ENCODE assay signal across 7 cellular contexts in the genomic region with DNA sequence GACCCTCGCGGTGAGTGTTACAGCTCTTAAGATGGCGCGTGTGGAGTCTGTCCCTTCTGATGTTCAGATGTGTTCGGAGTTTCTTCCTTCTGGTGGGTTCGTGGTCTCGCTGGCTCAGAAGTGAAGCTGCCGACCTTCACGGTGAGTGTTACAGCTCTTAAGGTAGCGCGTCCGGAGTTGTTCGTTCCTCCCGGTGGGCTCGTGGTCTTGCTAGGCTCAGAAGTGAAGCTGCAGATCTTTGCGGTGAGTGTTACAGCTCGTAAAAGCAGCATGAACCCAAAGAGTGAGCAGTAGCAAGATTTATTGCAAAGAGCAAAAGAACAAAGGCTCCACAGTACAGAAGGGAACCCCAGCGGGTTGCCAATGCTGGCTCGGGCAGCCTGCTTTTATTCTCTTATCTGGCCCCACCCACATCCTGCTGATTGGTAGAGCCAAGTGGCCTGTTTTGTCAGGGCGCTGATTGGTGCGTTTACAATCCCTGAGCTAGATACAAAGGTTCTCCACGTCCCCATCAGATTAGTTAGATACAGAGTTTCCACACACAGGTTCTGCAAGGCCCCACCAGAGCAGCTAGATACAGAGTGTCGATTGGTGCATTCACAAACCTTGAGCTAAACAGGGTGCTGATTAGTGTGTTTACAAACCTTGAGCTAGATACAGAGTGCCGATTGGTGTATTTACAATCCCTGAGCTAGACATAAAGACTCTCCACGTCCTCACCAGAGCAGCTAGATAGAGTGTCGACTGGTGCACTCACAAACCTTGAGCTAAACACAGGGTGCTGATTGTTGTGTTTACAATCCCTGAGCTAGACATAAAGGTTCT. TPM values are rescaled to one million over a fixed set of nuclear protein-coding genes. Genes with fewer than 3 reads are reported as not detected.
A peak's percentile ranks its signal among the peaks of the same experiment; 100 is the strongest.
DNase-seq lines count a peak whose midpoint lies in the region; ATAC-seq, FAIRE-seq and TF ChIP-seq lines count a peak whose summit lies in the region.
"Not testable (repeated sequence)": the region's sequence is repeated elsewhere in the genome, so short reads cannot be mapped to it uniquely, and the experiment has no call there.

No MANE protein-coding gene starts in this region.

- ATAC-seq in activated T-helper 17 cell treated with anti-CD3 and anti-CD28 coated beads, Interleukin-2, amount 50 U/mL, for 72 hours (replicated peaks); K562; naive thymus-derived CD4-positive, alpha-beta T cell: not testable (repeated sequence)

- H3K9me1 ChIP-seq in K562 (ENCODE audit: control insufficient read depth, insufficient read depth, low read length), result not testable (repeated sequence)

- H3K79me2 ChIP-seq in K562 (ENCODE audit: control insufficient read depth, insufficient read depth, low read length), result not testable (repeated sequence)

- not testable (repeated sequence) for H3K4me1 ChIP-seq in K562 (replicated peaks in 1 of 2; ENCODE audit: control insufficient read depth in 2 of 2, insufficient read depth in 2 of 2, low read length in 2 of 2); naive thymus-derived CD4-positive, alpha-beta T cell (ENCODE audit: control insufficient read depth in 2 of 2, insufficient read depth in 2 of 2, low read length in 2 of 2)

- H3K27me3 ChIP-seq in K562 (ENCODE audit: control insufficient read depth in 2 of 2, insufficient read depth in 2 of 2, low read length in 2 of 2); naive thymus-derived CD4-positive, alpha-beta T cell (ENCODE audit: control insufficient read depth in 2 of 2, insufficient read depth in 2 of 2, low read length in 2 of 2): not testable (repeated sequence)

- CTCF ChIA-PET in activated CD4-positive, alpha-beta memory T cell treated with anti-CD3 and anti-CD28 coated beads, Interleukin-2, amount 10 ng/mL, durations not matched to agents 7 days and 5 days (lab: Charles Lee), result interaction anchor here (0.7 to 1.6 kb wide), 2 partner anchors 11 to 94 kb away, joined by 3 read pairs; no protein-coding TSS in a partner anchor
- CTCF ChIA-PET in K562 (lab: Yijun Ruan, JAX; ENCODE audit: low intra/inter-chr PET ratio), result not testable (repeated sequence)
- CTCF ChIA-PET in naive thymus-derived CD4-positive, alpha-beta T cell (lab: Charles Lee), result interaction anchor here (1.3 kb wide), 1 partner anchor 80 kb away, joined by 3 read pairs; no protein-coding TSS in a partner anchor

- not testable (repeated sequence) for H3K36me3 Mint-ChIP-seq in activated CD4-positive, alpha-beta memory T cell treated with anti-CD3 and anti-CD28 coated beads, Interleukin-2, amount 10 ng/mL, durations not matched to agents 7 days and 5 days (ENCODE audit: low read depth); activated T-helper 17 cell treated with anti-CD3 and anti-CD28 coated beads, Interleukin-2, amount 50 U/mL, for 72 hours (ENCODE audit: low read depth); naive thymus-derived CD4-positive, alpha-beta T cell

- not testable (repeated sequence) for H3K4me3 ChIP-seq in K562
- H3K4me3 ChIP-seq in naive thymus-derived CD4-positive, alpha-beta T cell (ENCODE audit: low read length), result peak overlapping the region; percentile 41

- not testable (repeated sequence) for FAIRE-seq in K562 (lab: Jason Lieb, UNC)

- POLR2A ChIA-PET in activated CD4-positive, alpha-beta memory T cell treated with anti-CD3 and anti-CD28 coated beads, Interleukin-2, amount 10 ng/mL, durations not matched to agents 7 days and 5 days (lab: Charles Lee), result interaction anchor here (0.9 to 1.5 kb wide), 3 partner anchors 19 to 44 kb away, joined by 3 to 4 read pairs (median 3); partner anchors contain the start of genes GLB1L and STK16
- POLR2A ChIA-PET in K562 (lab: Yijun Ruan, JAX), result not testable (repeated sequence)
- POLR2A ChIA-PET in naive thymus-derived CD4-positive, alpha-beta T cell (lab: Charles Lee), result interaction anchor here (0.6 to 17.4 kb wide), 6 partner anchors 11 to 54 kb away, joined by 3 to 343 read pairs (median 8); partner anchors contain the start of genes CNPPD1 and SLC23A3

- H3K27me3 Mint-ChIP-seq in activated CD4-positive, alpha-beta memory T cell treated with anti-CD3 and anti-CD28 coated beads, Interleukin-2, amount 10 ng/mL, durations not matched to agents 7 days and 5 days, result peaks cover 14% of the 10 kb centered on the region
- not testable (repeated sequence) for H3K27me3 Mint-ChIP-seq in activated T-helper 17 cell treated with anti-CD3 and anti-CD28 coated beads, Interleukin-2, amount 50 U/mL, for 72 hours
- H3K27me3 Mint-ChIP-seq in naive thymus-derived CD4-positive, alpha-beta T cell, result peaks cover 0 to 12% (median 8%) of the 10 kb centered on the region in 5 donors

- TSS peak; percentile 98 for BruUV-seq in K562 (replicated peaks; lab: Mats Ljungman, UMichigan)

- not testable (repeated sequence) for TF ChIP-seq RAD21 in K562 (CRISPR knock-in tag; conservative IDR thresholded peaks at IDR 0.05 in 1 of 2, IDR thresholded peaks at IDR 0.05 in 1 of 2)

- not testable (repeated sequence) for TF ChIP-seq CTCF in K562 (IDR thresholded peaks at IDR 0.05 in 2 of 3, conservative IDR thresholded peaks at IDR 0.05 in 1 of 3; ENCODE audit: insufficient read depth in 2 of 3, low read depth in 1 of 3, low read length in 3 of 3)

- H3K9ac ChIP-seq in K562 (ENCODE audit: insufficient read depth in 1 of 2, low read depth in 2 of 2, low read length in 2 of 2), result not testable (repeated sequence)

- WGBS in K562 (ENCODE audit: insufficient coverage, low coverage, missing lambda C conversion rate), result 75% methylated on average over 22 of the region's 26 CpGs

- not testable (repeated sequence) for H3K4me2 ChIP-seq in K562 (ENCODE audit: insufficient read depth, low read length)

- in situ Hi-C loops in K562 (cut with MboI), result not testable (repeated sequence)

- not testable (repeated sequence) for TF ChIP-seq EP300 in K562 (IDR thresholded peaks at IDR 0.05; ENCODE audit: low read length)

- not testable (repeated sequence) for H4K20me1 ChIP-seq in K562 (replicated peaks; ENCODE audit: control insufficient read depth, insufficient read depth, low read length)

- not testable (repeated sequence) for H3K9me3 Mint-ChIP-seq in activated CD4-positive, alpha-beta memory T cell treated with anti-CD3 and anti-CD28 coated beads, Interleukin-2, amount 10 ng/mL, durations not matched to agents 7 days and 5 days; activated T-helper 17 cell treated with anti-CD3 and anti-CD28 coated beads, Interleukin-2, amount 50 U/mL, for 72 hours; naive thymus-derived CD4-positive, alpha-beta T cell

- peak; percentile 70 for TF ChIP-seq POLR2A in K562 (conservative IDR thresholded peaks at IDR 0.05)

- H3K4me3 Mint-ChIP-seq in activated CD4-positive, alpha-beta memory T cell treated with anti-CD3 and anti-CD28 coated beads, Interleukin-2, amount 10 ng/mL, durations not matched to agents 7 days and 5 days, result peak overlapping the region; percentile 34
- peak overlapping the region; percentile 50 for H3K4me3 Mint-ChIP-seq in activated T-helper 17 cell treated with anti-CD3 and anti-CD28 coated beads, Interleukin-2, amount 50 U/mL, for 72 hours
- H3K4me3 Mint-ChIP-seq in naive thymus-derived CD4-positive, alpha-beta T cell, result peak overlapping the region; percentile 53 to 91 (median 82)

- not testable (repeated sequence) for H3K9me3 ChIP-seq in K562 (replicated peaks; ENCODE audit: control insufficient read depth, insufficient read depth, low read depth, low read length); naive thymus-derived CD4-positive, alpha-beta T cell (ENCODE audit: control insufficient read depth in 2 of 3, low read length in 3 of 3)

- intact Hi-C loops in K562 (cut with micrococcal nuclease); naive thymus-derived CD4-positive, alpha-beta T cell (cut with micrococcal nuclease): not testable (repeated sequence)

- peak overlapping the region; percentile 39; the same call in 1 of the 2 replicates for H2AFZ ChIP-seq in K562 (ENCODE audit: low read depth, low read length)

- not testable (repeated sequence) for H3K36me3 ChIP-seq in K562 (ENCODE audit: control insufficient read depth, insufficient read depth, low read length); naive thymus-derived CD4-positive, alpha-beta T cell (ENCODE audit: control insufficient read depth in 2 of 3, insufficient read depth in 3 of 3, low read length in 3 of 3)

- peak overlapping the region; percentile 68 for H3K27ac Mint-ChIP-seq in activated CD4-positive, alpha-beta memory T cell treated with anti-CD3 and anti-CD28 coated beads, Interleukin-2, amount 10 ng/mL, durations not matched to agents 7 days and 5 days
- H3K27ac Mint-ChIP-seq in activated T-helper 17 cell treated with anti-CD3 and anti-CD28 coated beads, Interleukin-2, amount 50 U/mL, for 72 hours, result not testable (repeated sequence)
- H3K27ac Mint-ChIP-seq in naive thymus-derived CD4-positive, alpha-beta T cell, result peak overlapping the region; percentile 56 to 94 (median 80)

- not testable (repeated sequence) for H3K27ac ChIP-seq in K562 (ENCODE audit: extremely low read depth, low read depth, low read length)
- peak overlapping the region; percentile 14 for H3K27ac ChIP-seq in naive thymus-derived CD4-positive, alpha-beta T cell (ENCODE audit: low read depth, low read length)

- not testable (repeated sequence) for H3K4me1 Mint-ChIP-seq in activated CD4-positive, alpha-beta memory T cell treated with anti-CD3 and anti-CD28 coated beads, Interleukin-2, amount 10 ng/mL, durations not matched to agents 7 days and 5 days; activated T-helper 17 cell treated with anti-CD3 and anti-CD28 coated beads, Interleukin-2, amount 50 U/mL, for 72 hours
- H3K4me1 Mint-ChIP-seq in naive thymus-derived CD4-positive, alpha-beta T cell, result peaks cover 6 to 22% (median 12%) of the 10 kb centered on the region in 7 donors

- DNase-seq in HT1080 (ENCODE audit: low read depth) (peak; percentile 42), SHP77 (lab: John Stamatoyannopoulos, UW) (peak; percentile 15 to 20)
- DNase-seq in activated CD4-positive, alpha-beta memory T cell treated with anti-CD3 and anti-CD28 coated beads, Interleukin-2, amount 10 ng/mL, durations not matched to agents 7 days and 5 days; K562 (ENCODE audit: extremely low read depth in 1 of 4, low spot score in 3 of 4): not testable (repeated sequence)
- peak in 6 of 9 donors; percentile 21 to 46 (median 32) for DNase-seq in naive thymus-derived CD4-positive, alpha-beta T cell
- peak; percentile 66 for DNase-seq in stimulated activated CD8-positive, alpha-beta memory T cell treated with anti-CD3 and anti-CD28 coated beads, Interleukin-4, amount 100 ng/mL, for 48 hours

RNA-seq across cellular contexts. Expression of gene ZFAND2B, which starts 5.9 kb away (rescaled TPM):
- total RNA-seq in HT1080 (2014; rRNA removed; shearing (Covaris generic)), result 43.2 and 43.8 TPM in 2 replicates
- 20.2 and 24.5 TPM in 2 replicates for polyA plus RNA-seq in HT1080 (2015; cell fraction: cytosol; rRNA removed)
- 32.9 and 34.6 TPM in 2 replicates for polyA plus RNA-seq in HT1080 (2015; cell fraction: nucleus; rRNA removed)
- 10 to 100 TPM; 51.4 to 56.7 TPM for total RNA-seq in activated CD4-positive, alpha-beta memory T cell treated with anti-CD3 and anti-CD28 coated beads, Interleukin-2, amount 10 ng/mL, durations not matched to agents 7 days and 5 days
- total RNA-seq in activated T-helper 17 cell treated with anti-CD3 and anti-CD28 coated beads, Interleukin-2, amount 50 U/mL, for 72 hours, result 10 to 100 TPM; 27.9 to 29.8 TPM
- total RNA-seq in K562 (2011; cell fraction: chromatin; rRNA removed; ENCODE audit: low replicate concordance), result 42.0 and 82.9 TPM in 2 replicates
- 50.0 and 55.0 TPM in 2 replicates for total RNA-seq in K562 (2011; cell fraction: nucleolus; rRNA removed)
- total RNA-seq in K562 (2011; cell fraction: nucleoplasm; rRNA removed), result 42.8 and 47.7 TPM in 2 replicates
- 29.8 and 37.3 TPM in 2 replicates for total RNA-seq in K562 (2014; rRNA removed)
- 10.1 and 16.5 TPM in 2 replicates for total RNA-seq in K562 (2014; rRNA removed; fragmentation: Illumina TruSeq; extraction: Trizol)
- total RNA-seq in K562 (2015; rRNA removed; fragmentation: Illumina TruSeq; extraction: Trizol), result 21.6 and 22.7 TPM in 2 replicates
- total RNA-seq in K562 (2021), result 28.2 and 31.4 TPM in 2 replicates
- polyA plus RNA-seq in K562 (2011; rRNA removed), result 26.1 and 30.9 TPM in 2 replicates
- 39.1 and 58.4 TPM in 2 replicates for polyA plus RNA-seq in K562 (2011; cell fraction: cytosol; rRNA removed)
- polyA plus RNA-seq in K562 (2011; cell fraction: nucleus; rRNA removed), result 115 and 124 TPM in 2 replicates
- 24.2 and 33.2 TPM in 2 replicates for polyA plus RNA-seq in K562 (2012)
- 28.9 and 33.0 TPM in 2 replicates for polyA plus RNA-seq in K562 (2014; fragmentation: Illumina TruSeq; extraction: Trizol)
- 10 to 100 TPM in 1 of 2 experiments, 1 to 10 TPM in 1; 9.9 to 14.6 TPM for polyA plus RNA-seq in K562 (2014; fragmentation: Nextera tagmentation; extraction: Ambion mirVana)
- 26.0 and 33.3 TPM in 2 replicates for polyA plus RNA-seq in K562 (2014; rRNA removed)
- polyA minus RNA-seq in K562 (2011; rRNA and poly(A)+ RNA removed), result 17.4 and 22.6 TPM in 2 replicates
- polyA minus RNA-seq in K562 (2011; cell fraction: cytosol; rRNA and poly(A)+ RNA removed), result 9.4 and 20.1 TPM in 2 replicates
- 21.3 and 28.5 TPM in 2 replicates for polyA minus RNA-seq in K562 (2011; cell fraction: nucleus; rRNA and poly(A)+ RNA removed)
- total RNA-seq in naive thymus-derived CD4-positive, alpha-beta T cell, result 10 to 100 TPM; 50.1 to 79.5 (median 71.3) TPM
- polyA plus RNA-seq in naive thymus-derived CD4-positive, alpha-beta T cell, result 10 to 100 TPM; 72.4 to 90.7 TPM

RNA-seq across cellular contexts. Expression of gene ABCB6, which starts 18.0 kb away (rescaled TPM):
- 21.4 and 25.5 TPM in 2 replicates for total RNA-seq in HT1080 (2014; rRNA removed; shearing (Covaris generic))
- polyA plus RNA-seq in HT1080 (2015; cell fraction: cytosol; rRNA removed), result 10.8 and 12.1 TPM in 2 replicates
- polyA plus RNA-seq in HT1080 (2015; cell fraction: nucleus; rRNA removed), result 48.9 and 55.0 TPM in 2 replicates
- total RNA-seq in activated CD4-positive, alpha-beta memory T cell treated with anti-CD3 and anti-CD28 coated beads, Interleukin-2, amount 10 ng/mL, durations not matched to agents 7 days and 5 days, result 10 to 100 TPM; 15.2 to 17.9 TPM
- total RNA-seq in activated T-helper 17 cell treated with anti-CD3 and anti-CD28 coated beads, Interleukin-2, amount 50 U/mL, for 72 hours, result 10 to 100 TPM; 29.7 to 94.1 TPM
- 152 and 339 TPM in 2 replicates for total RNA-seq in K562 (2011; cell fraction: chromatin; rRNA removed; ENCODE audit: low replicate concordance)
- 206 and 213 TPM in 2 replicates for total RNA-seq in K562 (2011; cell fraction: nucleolus; rRNA removed)
- 157 and 183 TPM in 2 replicates for total RNA-seq in K562 (2011; cell fraction: nucleoplasm; rRNA removed)
- total RNA-seq in K562 (2014; rRNA removed) (19.1 and 25.7 TPM in 2 replicates), K562 (2014; rRNA removed; fragmentation: Illumina TruSeq; extraction: Trizol) (15.2 and 16.8 TPM in 2 replicates), K562 (2015; rRNA removed; fragmentation: Illumina TruSeq; extraction: Trizol) (11.9 and 12.0 TPM in 2 replicates), K562 (2021) (29.2 and 31.6 TPM in 2 replicates)
- polyA plus RNA-seq in K562 (2011; rRNA removed) (21.0 and 45.8 TPM in 2 replicates), K562 (2014; fragmentation: Illumina TruSeq; extraction: Trizol) (26.6 and 29.8 TPM in 2 replicates), K562 (2014; fragmentation: Nextera tagmentation; extraction: Ambion mirVana) (1 to 10 TPM; 3.7 to 8.1 TPM), K562 (2014; rRNA removed) (13.6 and 15.1 TPM in 2 replicates)
- polyA plus RNA-seq in K562 (2011; cell fraction: cytosol; rRNA removed), result 13.5 and 17.7 TPM in 2 replicates
- polyA plus RNA-seq in K562 (2011; cell fraction: nucleus; rRNA removed), result 163 and 210 TPM in 2 replicates
- polyA plus RNA-seq in K562 (2012), result 20.2 and 32.7 TPM in 2 replicates
- 29.0 and 38.1 TPM in 2 replicates for polyA minus RNA-seq in K562 (2011; rRNA and poly(A)+ RNA removed)
- 13.9 and 14.4 TPM in 2 replicates for polyA minus RNA-seq in K562 (2011; cell fraction: cytosol; rRNA and poly(A)+ RNA removed)
- 39.6 and 54.3 TPM in 2 replicates for polyA minus RNA-seq in K562 (2011; cell fraction: nucleus; rRNA and poly(A)+ RNA removed)
- total RNA-seq in naive thymus-derived CD4-positive, alpha-beta T cell, result 10 to 100 TPM in 2 of 5 experiments, 1 to 10 TPM in 3; 4.1 to 30.2 (median 8.3) TPM
- polyA plus RNA-seq in naive thymus-derived CD4-positive, alpha-beta T cell, result 1 to 10 TPM in 1 of 2 donors, under 1 TPM in 1; 0.66 to 3.2 TPM

RNA-seq across cellular contexts. Expression of gene RETREG2, which starts 22.6 kb away (rescaled TPM):
- total RNA-seq in HT1080 (2014; rRNA removed; shearing (Covaris generic)), result 59.6 and 69.9 TPM in 2 replicates
- polyA plus RNA-seq in HT1080 (2015; cell fraction: cytosol; rRNA removed), result 63.0 and 64.1 TPM in 2 replicates
- 59.8 and 79.2 TPM in 2 replicates for polyA plus RNA-seq in HT1080 (2015; cell fraction: nucleus; rRNA removed)
- 100 to 1,000 TPM; 107 to 113 TPM for total RNA-seq in activated CD4-positive, alpha-beta memory T cell treated with anti-CD3 and anti-CD28 coated beads, Interleukin-2, amount 10 ng/mL, durations not matched to agents 7 days and 5 days
- 100 to 1,000 TPM; 104 to 148 TPM for total RNA-seq in activated T-helper 17 cell treated with anti-CD3 and anti-CD28 coated beads, Interleukin-2, amount 50 U/mL, for 72 hours
- total RNA-seq in K562 (2011; cell fraction: chromatin; rRNA removed; ENCODE audit: low replicate concordance), result 69.1 and 138 TPM in 2 replicates
- total RNA-seq in K562 (2011; cell fraction: nucleolus; rRNA removed), result 103 and 107 TPM in 2 replicates
- 90.0 and 101 TPM in 2 replicates for total RNA-seq in K562 (2011; cell fraction: nucleoplasm; rRNA removed)
- total RNA-seq in K562 (2014; rRNA removed) (19.2 and 19.9 TPM in 2 replicates), K562 (2014; rRNA removed; fragmentation: Illumina TruSeq; extraction: Trizol) (13.2 and 16.0 TPM in 2 replicates), K562 (2015; rRNA removed; fragmentation: Illumina TruSeq; extraction: Trizol) (18.5 and 19.2 TPM in 2 replicates), K562 (2021) (32.1 TPM in 2 replicates)
- polyA plus RNA-seq in K562 (2011; rRNA removed) (40.1 and 40.6 TPM in 2 replicates), K562 (2014; fragmentation: Illumina TruSeq; extraction: Trizol) (20.5 and 22.1 TPM in 2 replicates), K562 (2014; fragmentation: Nextera tagmentation; extraction: Ambion mirVana) (10 to 100 TPM in 1 of 2 experiments, 1 to 10 TPM in 1; 4.9 to 22.6 TPM), K562 (2014; rRNA removed) (18.7 and 19.2 TPM in 2 replicates)
- 39.4 and 45.9 TPM in 2 replicates for polyA plus RNA-seq in K562 (2011; cell fraction: cytosol; rRNA removed)
- polyA plus RNA-seq in K562 (2011; cell fraction: nucleus; rRNA removed), result 94.6 and 99.4 TPM in 2 replicates
- polyA plus RNA-seq in K562 (2012), result 23.0 and 32.5 TPM in 2 replicates
- 35.8 and 54.1 TPM in 2 replicates for polyA minus RNA-seq in K562 (2011; rRNA and poly(A)+ RNA removed)
- polyA minus RNA-seq in K562 (2011; cell fraction: cytosol; rRNA and poly(A)+ RNA removed), result 18.1 and 28.9 TPM in 2 replicates
- 38.9 and 61.0 TPM in 2 replicates for polyA minus RNA-seq in K562 (2011; cell fraction: nucleus; rRNA and poly(A)+ RNA removed)
- 100 to 1,000 TPM in 2 of 5 experiments, 10 to 100 TPM in 3; 70.2 to 124 (median 90.9) TPM for total RNA-seq in naive thymus-derived CD4-positive, alpha-beta T cell
- 10 to 100 TPM; 58.5 to 62.4 TPM for polyA plus RNA-seq in naive thymus-derived CD4-positive, alpha-beta T cell

RNA-seq across cellular contexts. Expression of gene CNPPD1, which starts 24.0 kb away (rescaled TPM):
- total RNA-seq in HT1080 (2014; rRNA removed; shearing (Covaris generic)), result 20.8 and 23.3 TPM in 2 replicates
- polyA plus RNA-seq in HT1080 (2015; cell fraction: cytosol; rRNA removed), result 30.0 and 30.4 TPM in 2 replicates
- polyA plus RNA-seq in HT1080 (2015; cell fraction: nucleus; rRNA removed), result 46.8 and 50.3 TPM in 2 replicates
- 10 to 100 TPM; 68.7 to 72.9 TPM for total RNA-seq in activated CD4-positive, alpha-beta memory T cell treated with anti-CD3 and anti-CD28 coated beads, Interleukin-2, amount 10 ng/mL, durations not matched to agents 7 days and 5 days
- total RNA-seq in activated T-helper 17 cell treated with anti-CD3 and anti-CD28 coated beads, Interleukin-2, amount 50 U/mL, for 72 hours, result 10 to 100 TPM; 60.4 to 67.0 TPM
- total RNA-seq in K562 (2011; cell fraction: chromatin; rRNA removed; ENCODE audit: low replicate concordance), result 15.9 and 42.4 TPM in 2 replicates
- 40.1 and 42.0 TPM in 2 replicates for total RNA-seq in K562 (2011; cell fraction: nucleolus; rRNA removed)
- 29.1 and 32.6 TPM in 2 replicates for total RNA-seq in K562 (2011; cell fraction: nucleoplasm; rRNA removed)
- 30.5 and 32.2 TPM in 2 replicates for total RNA-seq in K562 (2014; rRNA removed)
- total RNA-seq in K562 (2014; rRNA removed; fragmentation: Illumina TruSeq; extraction: Trizol), result 16.3 and 17.4 TPM in 2 replicates
- 22.3 and 23.3 TPM in 2 replicates for total RNA-seq in K562 (2015; rRNA removed; fragmentation: Illumina TruSeq; extraction: Trizol)
- total RNA-seq in K562 (2021), result 51.6 and 53.5 TPM in 2 replicates
- polyA plus RNA-seq in K562 (2011; rRNA removed), result 27.0 and 33.6 TPM in 2 replicates
- polyA plus RNA-seq in K562 (2011; cell fraction: cytosol; rRNA removed), result 37.6 and 54.6 TPM in 2 replicates
- polyA plus RNA-seq in K562 (2011; cell fraction: nucleus; rRNA removed), result 53.3 and 68.5 TPM in 2 replicates
- 46.6 and 49.9 TPM in 2 replicates for polyA plus RNA-seq in K562 (2012)
- 30.4 and 38.0 TPM in 2 replicates for polyA plus RNA-seq in K562 (2014; fragmentation: Illumina TruSeq; extraction: Trizol)
- polyA plus RNA-seq in K562 (2014; fragmentation: Nextera tagmentation; extraction: Ambion mirVana), result 10 to 100 TPM in 1 of 2 experiments, 1 to 10 TPM in 1; 9.9 to 21.9 TPM
- polyA plus RNA-seq in K562 (2014; rRNA removed), result 35.9 and 39.8 TPM in 2 replicates
- 13.7 and 15.0 TPM in 2 replicates for polyA minus RNA-seq in K562 (2011; rRNA and poly(A)+ RNA removed)
- 10.4 and 13.8 TPM in 2 replicates for polyA minus RNA-seq in K562 (2011; cell fraction: cytosol; rRNA and poly(A)+ RNA removed)
- 7.1 and 9.6 TPM in 2 replicates for polyA minus RNA-seq in K562 (2011; cell fraction: nucleus; rRNA and poly(A)+ RNA removed)
- total RNA-seq in naive thymus-derived CD4-positive, alpha-beta T cell, result 10 to 100 TPM; 48.2 to 77.6 (median 64.5) TPM
- 10 to 100 TPM; 48.2 to 68.7 TPM for polyA plus RNA-seq in naive thymus-derived CD4-positive, alpha-beta T cell

RNA-seq across cellular contexts. Expression of gene ATG9A, which starts 28.7 kb away (rescaled TPM):
- 37.1 and 47.1 TPM in 2 replicates for total RNA-seq in HT1080 (2014; rRNA removed; shearing (Covaris generic))
- 45.8 and 46.4 TPM in 2 replicates for polyA plus RNA-seq in HT1080 (2015; cell fraction: cytosol; rRNA removed)
- polyA plus RNA-seq in HT1080 (2015; cell fraction: nucleus; rRNA removed), result 54.3 and 57.8 TPM in 2 replicates
- total RNA-seq in activated CD4-positive, alpha-beta memory T cell treated with anti-CD3 and anti-CD28 coated beads, Interleukin-2, amount 10 ng/mL, durations not matched to agents 7 days and 5 days, result 10 to 100 TPM; 58.9 to 60.7 TPM
- total RNA-seq in activated T-helper 17 cell treated with anti-CD3 and anti-CD28 coated beads, Interleukin-2, amount 50 U/mL, for 72 hours, result 10 to 100 TPM; 46.6 to 81.3 TPM
- total RNA-seq in K562 (2011; cell fraction: chromatin; rRNA removed; ENCODE audit: low replicate concordance), result 103 and 236 TPM in 2 replicates
- total RNA-seq in K562 (2011; cell fraction: nucleolus; rRNA removed), result 186 and 188 TPM in 2 replicates
- total RNA-seq in K562 (2011; cell fraction: nucleoplasm; rRNA removed), result 134 and 137 TPM in 2 replicates
- 23.5 and 36.3 TPM in 2 replicates for total RNA-seq in K562 (2014; rRNA removed)
- total RNA-seq in K562 (2014; rRNA removed; fragmentation: Illumina TruSeq; extraction: Trizol), result 21.0 and 21.9 TPM in 2 replicates
- total RNA-seq in K562 (2015; rRNA removed; fragmentation: Illumina TruSeq; extraction: Trizol), result 13.9 and 19.3 TPM in 2 replicates
- total RNA-seq in K562 (2021), result 47.9 and 54.5 TPM in 2 replicates
- polyA plus RNA-seq in K562 (2011; rRNA removed), result 65.6 and 83.0 TPM in 2 replicates
- polyA plus RNA-seq in K562 (2011; cell fraction: cytosol; rRNA removed), result 74.6 and 91.3 TPM in 2 replicates
- 134 and 138 TPM in 2 replicates for polyA plus RNA-seq in K562 (2011; cell fraction: nucleus; rRNA removed)
- polyA plus RNA-seq in K562 (2012), result 32.0 and 41.1 TPM in 2 replicates
- 38.7 and 40.7 TPM in 2 replicates for polyA plus RNA-seq in K562 (2014; fragmentation: Illumina TruSeq; extraction: Trizol)
- polyA plus RNA-seq in K562 (2014; fragmentation: Nextera tagmentation; extraction: Ambion mirVana), result under 1 TPM; 0.25 to 0.60 TPM
- polyA plus RNA-seq in K562 (2014; rRNA removed), result 23.4 and 35.3 TPM in 2 replicates
- 62.1 and 74.2 TPM in 2 replicates for polyA minus RNA-seq in K562 (2011; rRNA and poly(A)+ RNA removed)
- 54.0 and 62.6 TPM in 2 replicates for polyA minus RNA-seq in K562 (2011; cell fraction: cytosol; rRNA and poly(A)+ RNA removed)
- polyA minus RNA-seq in K562 (2011; cell fraction: nucleus; rRNA and poly(A)+ RNA removed), result 43.6 and 60.1 TPM in 2 replicates
- total RNA-seq in naive thymus-derived CD4-positive, alpha-beta T cell, result 10 to 100 TPM; 52.6 to 66.0 (median 60.9) TPM
- polyA plus RNA-seq in naive thymus-derived CD4-positive, alpha-beta T cell, result 10 to 100 TPM; 14.0 to 40.0 TPM
